In genomic region chr5:5705010-5705409, GRCh38 we compare ENCODE assay signal across 28 cellular contexts.
DNase-seq lines count a peak whose midpoint lies in the region; ATAC-seq, FAIRE-seq and TF ChIP-seq lines count a peak whose summit lies in the region.
"Had no signal": no experiment of that assay in that cellular context is flagged by ENCODE, and none has a peak within 500 bp of the region (broad histone marks: within the 10 kb centered on the region; RNA-seq: fewer than 3 reads in every experiment).

No MANE protein-coding gene starts in this region.

- H4K20me1 ChIP-seq in HepG2 (ENCODE audit: insufficient read depth, low read length) = no peaks in the 10 kb centered on the region

- H3K4me1 ChIP-seq in HepG2 (ENCODE audit: insufficient read depth, low read length) (peaks cover 5% of the 10 kb centered on the region; the same call in 1 of the 2 replicates), small intestine (ENCODE audit: control insufficient read depth in 2 of 2, insufficient read depth in 1 of 2, low read depth in 1 of 2, low read length in 1 of 2) (no peaks in the 10 kb centered on the region)
- H3K4me1 ChIP-seq: ascending aorta, stomach, tibial artery had no signal

- 36% methylated on average over 9 of the region's 9 CpGs for WGBS in HepG2 (ENCODE audit: low lambda C conversion rate)
- WGBS in small intestine, 3 donors = 61 to 75% (median 61%) methylated on average over 9 of the region's 9 CpGs

- TF ChIP-seq EP300 in HepG2 (IDR thresholded peaks at IDR 0.05; ENCODE audit: low read depth in 2 of 2, low read length in 2 of 2) (no peak), HepG2 (CRISPR knock-in tag; IDR thresholded peaks at IDR 0.05; ENCODE audit: borderline replicate concordance) (no peak)

- H3K4me3 ChIP-seq in HepG2 (replicated peaks in 1 of 3; ENCODE audit: insufficient read depth in 1 of 3, low read depth in 2 of 3, low read length in 3 of 3) = no peak overlapping the region
- H3K4me3 ChIP-seq in small intestine (ENCODE audit: low read depth in 1 of 2, low read length in 2 of 2) = no peak overlapping the region
- H3K4me3 ChIP-seq: ascending aorta, ovary, skin epidermis, stomach, tibial artery had no signal

- ATAC-seq in HepG2 (no peak), GM19455 (IDR thresholded peaks at IDR 0.05; ENCODE audit: unreplicated experiment) (no peak), HG03342 (IDR thresholded peaks at IDR 0.05; ENCODE audit: unreplicated experiment) (no peak)
- ATAC-seq: natural killer cell treated with Interleukin-12 subunit alpha and Interleukin-12 subunit beta and Interleukin-15 and Interleukin-18, amount 100 ng/mL, for 72 hours had no signal

- TF ChIP-seq CTCF in HepG2 (CRISPR knock-in tag; IDR thresholded peaks at IDR 0.05) = no peak

- H3K79me2 ChIP-seq in HepG2 (ENCODE audit: insufficient read depth, low read length) = no peaks in the 10 kb centered on the region

- no peak for TF ChIP-seq RAD21 in HepG2 (CRISPR knock-in tag; IDR thresholded peaks at IDR 0.05)

- intact Hi-C loops in HepG2 (cut with micrococcal nuclease; ENCODE audit: unreplicated experiment) = no loop called here

- FAIRE-seq in HepG2 (lab: Jason Lieb, UNC) (no peak), small intestine (lab: Jason Lieb, UNC) (no peak)
- FAIRE-seq: H54 had no signal

- peak overlapping the region; percentile 34; the same call in 1 of the 2 replicates for H3K4me2 ChIP-seq in HepG2 (ENCODE audit: low read depth, low read length)
- H3K4me2 ChIP-seq: KMS-11, SK-N-SH had no signal

- CTCF ChIA-PET in HepG2 (lab: Yijun Ruan, JAX; ENCODE audit: low intra/inter-chr PET ratio, low total read pairs) = no interaction called here

- peak overlapping the region; percentile 11 for H2AFZ ChIP-seq in HepG2 (ENCODE audit: low read length)

- TF ChIP-seq POLR2A in HepG2 (IDR thresholded peaks at IDR 0.05; ENCODE audit: insufficient read depth in 1 of 2, low read depth in 2 of 2, low read length in 2 of 2) = no peak

- in situ Hi-C loops in HepG2 (cut with HindIII; ENCODE audit: extremely low pct_ligation_motif_present, low pct_unique_long_range_greater_than_20kb) = no loop called here

- no TSS peak for BruUV-seq in HepG2 (replicated peaks; lab: Mats Ljungman, UMichigan)

- DNase-seq in DMS153 (lab: John Stamatoyannopoulos, UW) (peak; percentile 63), NCI-H510A treated with DMSO at 0.1 percent for 48 hours (lab: John Stamatoyannopoulos, UW) (peak; percentile 38), UCSD-AML1 (lab: John Stamatoyannopoulos, UW; ENCODE audit: unreplicated experiment) (peak; percentile 10), HepG2 (ENCODE audit: low spot score) (no peak), small intestine (no peak), NOMO-1 treated with dmso at 0.1 percent for 144 hours (lab: John Stamatoyannopoulos, UW; ENCODE audit: unreplicated experiment) (no peak)
- DNase-seq: activated effector memory CD4-positive, alpha-beta T cell treated with anti-CD3 and anti-CD28 coated beads, Interleukin-2, amount 50 U/mL, for 16 hours; activated naive CD8-positive, alpha-beta T cell treated with anti-CD3 and anti-CD28 coated beads for 36 hours; activated T-cell treated with anti-CD3 and anti-CD28 coated beads for 4 hours; CD4-positive, alpha-beta memory T cell; central memory CD4-positive, alpha-beta T cell; hypothalamus; NCI-H1694; NCI-H524; ovary; retina; RPMI8226; SK-N-SH; stimulated activated CD8-positive, alpha-beta memory T cell treated with anti-CD3 and anti-CD28 coated beads, Interleukin-4, amount 100 ng/mL, for 48 hours; stomach; tibial artery had no signal

- no peak overlapping the region for H3K9ac ChIP-seq in HepG2 (ENCODE audit: insufficient read depth, low read depth, low read length)
- H3K9ac ChIP-seq: KMS-11, SK-N-SH had no signal

- POLR2A ChIA-PET in HepG2 (lab: Yijun Ruan, JAX) = no interaction called here

- peaks cover 0 to 10% of the 10 kb centered on the region in 2 experiments; a peak in 2 of 5 replicates for H3K27me3 ChIP-seq in HepG2 (ENCODE audit: control insufficient read depth in 1 of 2, insufficient read depth in 2 of 2, low read length in 2 of 2)
- H3K27me3 ChIP-seq in small intestine (ENCODE audit: control insufficient read depth in 2 of 2, insufficient read depth in 2 of 2, low read length in 2 of 2) = no peaks in the 10 kb centered on the region
- H3K27me3 ChIP-seq: ascending aorta, ovary, stomach, tibial artery had no signal

- H3K27ac ChIP-seq in HepG2 (ENCODE audit: extremely low read length, insufficient read depth, low read length) = no peak overlapping the region
- H3K27ac ChIP-seq in small intestine (ENCODE audit: low read depth in 1 of 2, low read length in 1 of 2) = no peak overlapping the region
- H3K27ac ChIP-seq: ascending aorta, KMS-11, ovary, skin epidermis, stomach, tibial artery had no signal

- H3K9me3 ChIP-seq in HepG2 (ENCODE audit: low read length) = no peaks in the 10 kb centered on the region
- H3K9me3 ChIP-seq in small intestine (ENCODE audit: control insufficient read depth, low read depth) = no peaks in the 10 kb centered on the region
- H3K9me3 ChIP-seq: ascending aorta, ovary, SK-N-SH, stomach, tibial artery had no signal

- H3K36me3 ChIP-seq in HepG2 (replicated peaks in 1 of 2; ENCODE audit: control insufficient read depth in 1 of 2, insufficient read depth in 2 of 2, low read length in 2 of 2) (no peaks in the 10 kb centered on the region), small intestine (ENCODE audit: control insufficient read depth in 2 of 2, insufficient read depth in 2 of 2, low read length in 2 of 2) (no peaks in the 10 kb centered on the region)
- H3K36me3 ChIP-seq: ascending aorta, ovary, stomach, tibial artery had no signal

TF ChIP-seq in HepG2, 621 proteins besides CTCF, POLR2A, EP300 and RAD21 (continues in another document):
- no peak for TF ChIP-seq ZNF639 (CRISPR knock-in tag; conservative IDR thresholded peaks at IDR 0.05)
- no peak for TF ChIP-seq RXRB (CRISPR knock-in tag; IDR thresholded peaks at IDR 0.05; ENCODE audit: borderline replicate concordance)
- no peak for TF ChIP-seq ZNF407 (CRISPR knock-in tag; IDR thresholded peaks at IDR 0.05; ENCODE audit: not compliant biosample characterization)
- TF ChIP-seq ATM (IDR thresholded peaks at IDR 0.05; ENCODE audit: borderline replicate concordance) = no peak
- TF ChIP-seq ZNF788 (CRISPR knock-in tag; IDR thresholded peaks at IDR 0.05; ENCODE audit: borderline replicate concordance) = no peak

Comparison
In these comparisons a context has a peak if more than half of its experiments do, and no peak if none do; other contexts are left out.
1. DNase-seq: peak in DMS153 (single experiment), NCI-H510A treated with DMSO at 0.1 percent for 48 hours (single experiment) and UCSD-AML1 (single experiment); none in HepG2 (single experiment), small intestine (single experiment) and NOMO-1 treated with dmso at 0.1 percent for 144 hours (single experiment).